Comparison of ENCODE assay signal across 1 cellular context in the genomic region with DNA sequence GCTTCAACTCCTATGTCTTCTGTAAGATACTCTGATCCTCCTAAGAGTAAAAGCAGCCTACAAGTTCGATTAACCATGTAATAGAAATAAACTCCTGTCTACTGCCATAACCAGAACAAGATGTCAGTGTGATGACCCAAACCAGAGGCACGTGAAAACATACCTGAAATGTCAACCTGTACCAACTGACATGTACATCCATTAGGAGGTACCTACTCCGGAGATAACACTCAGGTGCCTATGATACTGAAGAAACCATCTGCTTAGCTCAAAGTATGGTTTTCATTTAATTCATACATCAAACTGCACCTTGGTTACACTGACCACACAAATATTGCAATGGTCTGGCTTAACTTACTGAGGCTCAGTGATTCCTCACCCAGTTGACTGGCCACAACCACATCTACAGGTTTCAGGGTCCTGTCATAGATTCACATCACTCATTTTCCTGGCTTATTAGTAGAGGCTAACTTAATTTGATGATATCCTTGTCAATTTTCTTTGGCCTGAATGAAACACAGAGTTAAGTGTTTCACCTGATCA.
TF ChIP-seq lines count a peak whose summit lies in the region.

No MANE protein-coding gene starts in this region.

TF ChIP-seq in H1, 55 proteins besides CTCF, POLR2A, EP300 and RAD21:
- TF ChIP-seq TCF12 (IDR thresholded peaks at IDR 0.05; ENCODE audit: low read depth, low read length) = no peak
- no peak for TF ChIP-seq RFX5 (IDR thresholded peaks at IDR 0.05; ENCODE audit: borderline replicate concordance, low read depth, low read length)
- TF ChIP-seq FOSL1 (IDR thresholded peaks at IDR 0.05; ENCODE audit: insufficient read depth, low read depth, low read length) = no peak
- no peak for TF ChIP-seq TEAD4 (IDR thresholded peaks at IDR 0.05; ENCODE audit: low read depth, low read length)
- TF ChIP-seq PHF8 (conservative IDR thresholded peaks at IDR 0.05; ENCODE audit: low read depth, low read length) = no peak
- TF ChIP-seq HDAC6 (IDR thresholded peaks at IDR 0.05; ENCODE audit: low read depth, low read length) = no peak
- TF ChIP-seq CEBPB (IDR thresholded peaks at IDR 0.05; ENCODE audit: low read depth, low read length) = no peak
- TF ChIP-seq SIX5 (IDR thresholded peaks at IDR 0.05; ENCODE audit: low read depth, low read length) = no peak
- no peak for TF ChIP-seq SUZ12 (IDR thresholded peaks at IDR 0.05; ENCODE audit: low read length)
- TF ChIP-seq SP1 (IDR thresholded peaks at IDR 0.05; ENCODE audit: low read depth, low read length) = no peak
- TF ChIP-seq SIRT6 (IDR thresholded peaks at IDR 0.05; ENCODE audit: low read length) = no peak
- no peak for TF ChIP-seq TAF7 (optimal IDR thresholded peaks at IDR 0.05; ENCODE audit: borderline replicate concordance, low read depth, low read length)
- no peak for TF ChIP-seq EGR1 (IDR thresholded peaks at IDR 0.05; ENCODE audit: borderline replicate concordance, low read depth, low read length)
- no peak for TF ChIP-seq GABPA (IDR thresholded peaks at IDR 0.05; ENCODE audit: borderline replicate concordance, insufficient read depth, low read length)
- TF ChIP-seq KDM5A (IDR thresholded peaks at IDR 0.05; ENCODE audit: low read length) = no peak
- TF ChIP-seq GTF2F1 (IDR thresholded peaks at IDR 0.05; ENCODE audit: borderline replicate concordance, low read depth, low read length) = no peak
- TF ChIP-seq POU5F1 (IDR thresholded peaks at IDR 0.05; ENCODE audit: low read depth, low read length) = no peak
